10 cellular contexts compared by ENCODE assay signal in genomic region chrX:10017866-10018265, GRCh38. TPM values are rescaled to one million over a fixed set of nuclear protein-coding genes. Genes with fewer than 3 reads are reported as not detected.
DNase-seq lines count a peak whose midpoint lies in the region; ATAC-seq and TF ChIP-seq lines count a peak whose summit lies in the region.
"Had no signal": no experiment of that assay in that cellular context is flagged by ENCODE, and none has a peak within 500 bp of the region (broad histone marks: within the 10 kb centered on the region; RNA-seq: fewer than 3 reads in every experiment).

No MANE protein-coding gene starts in this region.

- H3K9ac ChIP-seq in SK-N-SH, result no peak overlapping the region

- H3F3A ChIP-seq in SK-N-SH (replicated peaks; ENCODE audit: insufficient read depth), result peaks cover 8% of the 10 kb centered on the region

- POLR2A ChIA-PET in SK-N-SH (lab: Yijun Ruan, JAX), result no interaction called here

- no peak for TF ChIP-seq RAD21 in SK-N-SH (IDR thresholded peaks at IDR 0.05; ENCODE audit: low read length)

- H3K9me3 Mint-ChIP-seq in activated T-cell treated with anti-CD3 and anti-CD28 coated beads, Interleukin-2, amount 50 U/mL, for 72 hours, result no peaks in the 10 kb centered on the region
- peaks cover 3% of the 10 kb centered on the region for H3K9me3 Mint-ChIP-seq in type B pancreatic cell

- H3K4me1 Mint-ChIP-seq in activated T-cell treated with anti-CD3 and anti-CD28 coated beads, Interleukin-2, amount 50 U/mL, for 72 hours (ENCODE audit: low read depth), result peaks cover 37% of the 10 kb centered on the region
- H3K4me1 Mint-ChIP-seq in type B pancreatic cell (ENCODE audit: unreplicated experiment), result peaks cover 7% of the 10 kb centered on the region

- H3K36me3 Mint-ChIP-seq in activated T-cell treated with anti-CD3 and anti-CD28 coated beads, Interleukin-2, amount 50 U/mL, for 72 hours (ENCODE audit: insufficient read depth in 2 of 2), result peaks cover 8 to 9% of the 10 kb centered on the region in 2 donors
- peaks cover 8% of the 10 kb centered on the region for H3K36me3 Mint-ChIP-seq in type B pancreatic cell

- no peak overlapping the region for H3K27ac Mint-ChIP-seq in activated T-cell treated with anti-CD3 and anti-CD28 coated beads, Interleukin-2, amount 50 U/mL, for 72 hours
- H3K27ac Mint-ChIP-seq in type B pancreatic cell, result peak overlapping the region; percentile 86

- H3K9me2 ChIP-seq in SK-N-SH, result no peaks in the 10 kb centered on the region

- ATAC-seq in activated T-cell treated with anti-CD3 and anti-CD28 coated beads, Interleukin-2, amount 50 U/mL, for 72 hours (replicated peaks in 1 of 2), result no peak
- no peak for ATAC-seq in HG03521 (IDR thresholded peaks at IDR 0.05; ENCODE audit: unreplicated experiment)
- ATAC-seq in GM19455 (IDR thresholded peaks at IDR 0.05; ENCODE audit: unreplicated experiment), result no peak

- peaks cover 51% of the 10 kb centered on the region for H3K79me2 ChIP-seq in SK-N-SH (ENCODE audit: insufficient read depth)

- H2AFZ ChIP-seq in SK-N-SH (ENCODE audit: low read depth), result no peak overlapping the region

- CTCF ChIA-PET in SK-N-SH (lab: Yijun Ruan, JAX), result no interaction called here

- 0 out of 2 replicates have a peak overlapping the region, but pooled peaks have one; percentile 18 for H3K4me2 ChIP-seq in SK-N-SH

- 0 out of 2 replicates have a peak, but pooled peaks cover 5% of the 10 kb centered on the region for H4K20me1 ChIP-seq in SK-N-SH (ENCODE audit: insufficient read depth)

- no peak for DNase-seq in activated T-cell treated with anti-CD3 and anti-CD28 coated beads, Interleukin-2, amount 50 U/mL, for 72 hours
- no peak for DNase-seq in activated T-cell treated with anti-CD3 and anti-CD28 coated beads, Interleukin-2, amount 50 U/mL, for 48 hours
- DNase-seq in SK-N-SH, result no peak
- no peak for DNase-seq in right atrium auricular region (ENCODE audit: low spot score)
- DNase-seq in type B pancreatic cell (ENCODE audit: extremely low spot score, unreplicated experiment), result no peak
- no peak for DNase-seq in stimulated activated naive CD4-positive, alpha-beta T cell (lab: John Stamatoyannopoulos, UW)
- DNase-seq: activated CD4-positive, alpha-beta T cell treated with anti-CD3 and anti-CD28 coated beads, Interleukin-2, amount 50 U/mL, for 1 hour had no signal

- TF ChIP-seq CTCF in SK-N-SH (IDR thresholded peaks at IDR 0.05) (no peak), right atrium auricular region (IDR thresholded peaks at IDR 0.05) (no peak), type B pancreatic cell (conservative IDR thresholded peaks at IDR 0.05) (no peak)

- H3K27me3 ChIP-seq in SK-N-SH (ENCODE audit: insufficient read depth), result no peaks in the 10 kb centered on the region
- no peaks in the 10 kb centered on the region for H3K27me3 ChIP-seq in right atrium auricular region

- no peaks in the 10 kb centered on the region for H3K36me3 ChIP-seq in SK-N-SH (replicated peaks in 1 of 2; ENCODE audit: control insufficient read depth in 1 of 2, insufficient read depth in 2 of 2, low read length in 1 of 2)
- H3K36me3 ChIP-seq in right atrium auricular region, result no peaks in the 10 kb centered on the region

- H3K4me3 Mint-ChIP-seq in activated T-cell treated with anti-CD3 and anti-CD28 coated beads, Interleukin-2, amount 50 U/mL, for 72 hours, result peak overlapping the region; percentile 24 to 34
- H3K4me3 Mint-ChIP-seq in type B pancreatic cell, result peak overlapping the region; percentile 79

- WGBS in SK-N-SH (ENCODE audit: low lambda C conversion rate), result 15% methylated on average over 8 of the region's 8 CpGs

- TF ChIP-seq EP300 in SK-N-SH (IDR thresholded peaks at IDR 0.05; ENCODE audit: borderline replicate concordance in 1 of 2, low read depth in 1 of 2, low read length in 1 of 2), result no peak

- H3K4me3 ChIP-seq in SK-N-SH (ENCODE audit: low read depth in 2 of 2, low read length in 1 of 2) (0 out of 4 replicates have a peak overlapping the region, but pooled peaks of 1 of the 2 experiments have one; percentile 9), right atrium auricular region (no peak overlapping the region)

- no peaks in the 10 kb centered on the region; a peak in 1 of 4 replicates for H3K4me1 ChIP-seq in SK-N-SH (ENCODE audit: control insufficient read depth in 1 of 2, insufficient read depth in 2 of 2, low read depth in 1 of 2, low read length in 1 of 2)
- H3K4me1 ChIP-seq in right atrium auricular region, result peaks cover 0 to 21% of the 10 kb centered on the region in 2 donors

- peak overlapping the region in 1 of 2 experiments; percentile 21; a peak in 1 of 4 replicates for H3K27ac ChIP-seq in SK-N-SH (ENCODE audit: low read depth in 2 of 2, low read length in 1 of 2)
- peak overlapping the region; percentile 31 to 83 for H3K27ac ChIP-seq in right atrium auricular region

- peaks cover 17% of the 10 kb centered on the region for H3K27me3 Mint-ChIP-seq in activated T-cell treated with anti-CD3 and anti-CD28 coated beads, Interleukin-2, amount 50 U/mL, for 72 hours (ENCODE audit: low read depth)
- H3K27me3 Mint-ChIP-seq in type B pancreatic cell, result no peaks in the 10 kb centered on the region

- no peaks in the 10 kb centered on the region for H3K9me3 ChIP-seq in SK-N-SH
- peaks cover 0 to 4% of the 10 kb centered on the region in 2 donors for H3K9me3 ChIP-seq in right atrium auricular region

TF ChIP-seq in SK-N-SH, 30 proteins besides CTCF, POLR2A, EP300 and RAD21:
- TF ChIP-seq TEAD4 (IDR thresholded peaks at IDR 0.05; ENCODE audit: borderline replicate concordance, insufficient read depth) (peak; percentile 44; the same call in 1 of the 2 replicates), NFIC (IDR thresholded peaks at IDR 0.05; ENCODE audit: borderline replicate concordance) (no peak)

RNA-seq across cellular contexts. Expression of gene CLDN34, which starts 50.7 kb away (rescaled TPM):
- total RNA-seq in activated T-cell treated with anti-CD3 and anti-CD28 coated beads, Interleukin-2, amount 50 U/mL, for 72 hours, result not detected
- not detected in 2 replicates for polyA plus RNA-seq in SK-N-SH (2012; rRNA removed)
- not detected in 2 replicates for polyA plus RNA-seq in SK-N-SH (2012; cell fraction: cytosol; rRNA removed)
- polyA plus RNA-seq in SK-N-SH (2012; cell fraction: nucleus; rRNA removed), result not detected in 2 replicates
- not detected for total RNA-seq in right atrium auricular region
- 0.86 TPM in 1 of 2 replicates, not detected in the other for total RNA-seq in type B pancreatic cell (ENCODE audit: low replicate concordance)
- total RNA-seq: temporal lobe had no signal
